ENCODE assay signal across 1 cellular context in the genomic region with DNA sequence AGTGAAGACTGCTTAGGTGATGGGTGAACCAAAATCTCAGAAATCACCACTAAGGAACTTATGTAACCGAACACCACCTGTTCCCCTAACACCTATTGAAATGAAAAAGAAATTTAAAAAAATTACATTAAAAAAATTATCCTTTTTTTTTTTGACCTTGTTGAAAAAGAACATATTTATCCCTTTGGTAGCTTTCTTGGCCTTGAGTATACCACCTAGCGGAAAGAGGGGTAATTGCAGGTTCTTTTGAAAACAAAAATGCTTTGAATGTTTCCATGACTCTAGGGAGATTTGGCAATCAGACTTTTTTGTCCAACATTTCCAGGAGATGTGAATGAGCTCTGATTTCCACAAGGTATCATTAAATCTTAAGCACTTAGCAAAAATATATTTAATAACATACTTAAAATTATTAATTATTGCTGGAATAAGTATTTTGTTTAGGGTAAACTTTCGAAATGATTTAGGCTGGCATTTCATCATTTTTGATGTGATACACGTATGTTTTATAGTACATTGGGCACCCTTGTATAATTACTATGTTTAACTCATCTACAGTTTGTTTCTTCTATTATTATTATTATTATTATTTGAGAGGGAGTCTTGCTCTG.
TF ChIP-seq lines count a peak whose summit lies in the region.

No MANE protein-coding gene starts in this region.

TF ChIP-seq in HepG2, 621 proteins besides CTCF, POLR2A, EP300 and RAD21:
- TF ChIP-seq STAG1 (CRISPR knock-in tag; IDR thresholded peaks at IDR 0.05), result peak; percentile 26; the same call in 1 of the 2 replicates
- TF ChIP-seq ZNF644 (CRISPR knock-in tag; IDR thresholded peaks at IDR 0.05; ENCODE audit: low read depth), result no peak
- TF ChIP-seq, protein P1, sequence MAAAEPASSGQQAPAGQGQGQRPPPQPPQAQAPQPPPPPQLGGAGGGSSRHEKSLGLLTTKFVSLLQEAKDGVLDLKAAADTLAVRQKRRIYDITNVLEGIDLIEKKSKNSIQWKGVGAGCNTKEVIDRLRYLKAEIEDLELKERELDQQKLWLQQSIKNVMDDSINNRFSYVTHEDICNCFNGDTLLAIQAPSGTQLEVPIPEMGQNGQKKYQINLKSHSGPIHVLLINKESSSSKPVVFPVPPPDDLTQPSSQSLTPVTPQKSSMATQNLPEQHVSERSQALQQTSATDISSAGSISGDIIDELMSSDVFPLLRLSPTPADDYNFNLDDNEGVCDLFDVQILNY (CRISPR knock-in tag; conservative IDR thresholded peaks at IDR 0.05), result no peak
- no peak for TF ChIP-seq CBFB (CRISPR knock-in tag; IDR thresholded peaks at IDR 0.05)
- no peak for TF ChIP-seq RFX5 (IDR thresholded peaks at IDR 0.05; ENCODE audit: low read depth, low read length)
- TF ChIP-seq PITX1 (CRISPR knock-in tag; IDR thresholded peaks at IDR 0.05), result no peak
- peak; percentile 50 for TF ChIP-seq HNRNPK (IDR thresholded peaks at IDR 0.05; ENCODE audit: low read depth, low read length, poor library complexity, severe bottlenecking)
- TF ChIP-seq ZMYM3 (CRISPR knock-in tag; IDR thresholded peaks at IDR 0.05), result no peak
- TF ChIP-seq, protein P2, sequence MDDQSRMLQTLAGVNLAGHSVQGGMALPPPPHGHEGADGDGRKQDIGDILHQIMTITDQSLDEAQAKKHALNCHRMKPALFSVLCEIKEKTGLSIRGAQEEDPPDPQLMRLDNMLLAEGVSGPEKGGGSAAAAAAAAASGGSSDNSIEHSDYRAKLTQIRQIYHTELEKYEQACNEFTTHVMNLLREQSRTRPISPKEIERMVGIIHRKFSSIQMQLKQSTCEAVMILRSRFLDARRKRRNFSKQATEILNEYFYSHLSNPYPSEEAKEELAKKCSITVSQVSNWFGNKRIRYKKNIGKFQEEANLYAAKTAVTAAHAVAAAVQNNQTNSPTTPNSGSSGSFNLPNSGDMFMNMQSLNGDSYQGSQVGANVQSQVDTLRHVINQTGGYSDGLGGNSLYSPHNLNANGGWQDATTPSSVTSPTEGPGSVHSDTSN (CRISPR knock-in tag; IDR thresholded peaks at IDR 0.05; ENCODE audit: borderline replicate concordance), result no peak
- no peak for TF ChIP-seq SIX1 (CRISPR knock-in tag; IDR thresholded peaks at IDR 0.05; ENCODE audit: borderline replicate concordance)
- no peak for TF ChIP-seq TAF1 (CRISPR knock-in tag; IDR thresholded peaks at IDR 0.05)
- no peak for TF ChIP-seq KLF16 (CRISPR knock-in tag; IDR thresholded peaks at IDR 0.05)
- no peak for TF ChIP-seq MIXL1 (CRISPR knock-in tag; IDR thresholded peaks at IDR 0.05)
- no peak for TF ChIP-seq MLLT10 (CRISPR knock-in tag; IDR thresholded peaks at IDR 0.05)
- TF ChIP-seq, protein P3, sequence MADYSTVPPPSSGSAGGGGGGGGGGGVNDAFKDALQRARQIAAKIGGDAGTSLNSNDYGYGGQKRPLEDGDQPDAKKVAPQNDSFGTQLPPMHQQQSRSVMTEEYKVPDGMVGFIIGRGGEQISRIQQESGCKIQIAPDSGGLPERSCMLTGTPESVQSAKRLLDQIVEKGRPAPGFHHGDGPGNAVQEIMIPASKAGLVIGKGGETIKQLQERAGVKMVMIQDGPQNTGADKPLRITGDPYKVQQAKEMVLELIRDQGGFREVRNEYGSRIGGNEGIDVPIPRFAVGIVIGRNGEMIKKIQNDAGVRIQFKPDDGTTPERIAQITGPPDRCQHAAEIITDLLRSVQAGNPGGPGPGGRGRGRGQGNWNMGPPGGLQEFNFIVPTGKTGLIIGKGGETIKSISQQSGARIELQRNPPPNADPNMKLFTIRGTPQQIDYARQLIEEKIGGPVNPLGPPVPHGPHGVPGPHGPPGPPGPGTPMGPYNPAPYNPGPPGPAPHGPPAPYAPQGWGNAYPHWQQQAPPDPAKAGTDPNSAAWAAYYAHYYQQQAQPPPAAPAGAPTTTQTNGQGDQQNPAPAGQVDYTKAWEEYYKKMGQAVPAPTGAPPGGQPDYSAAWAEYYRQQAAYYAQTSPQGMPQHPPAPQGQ (CRISPR knock-in tag; IDR thresholded peaks at IDR 0.05; ENCODE audit: borderline replicate concordance), result no peak
- TF ChIP-seq MAFG (CRISPR knock-in tag; IDR thresholded peaks at IDR 0.05), result no peak
- no peak for TF ChIP-seq ZNF180 (CRISPR knock-in tag; IDR thresholded peaks at IDR 0.05; ENCODE audit: borderline replicate concordance, low read depth)
